In the genomic region with DNA sequence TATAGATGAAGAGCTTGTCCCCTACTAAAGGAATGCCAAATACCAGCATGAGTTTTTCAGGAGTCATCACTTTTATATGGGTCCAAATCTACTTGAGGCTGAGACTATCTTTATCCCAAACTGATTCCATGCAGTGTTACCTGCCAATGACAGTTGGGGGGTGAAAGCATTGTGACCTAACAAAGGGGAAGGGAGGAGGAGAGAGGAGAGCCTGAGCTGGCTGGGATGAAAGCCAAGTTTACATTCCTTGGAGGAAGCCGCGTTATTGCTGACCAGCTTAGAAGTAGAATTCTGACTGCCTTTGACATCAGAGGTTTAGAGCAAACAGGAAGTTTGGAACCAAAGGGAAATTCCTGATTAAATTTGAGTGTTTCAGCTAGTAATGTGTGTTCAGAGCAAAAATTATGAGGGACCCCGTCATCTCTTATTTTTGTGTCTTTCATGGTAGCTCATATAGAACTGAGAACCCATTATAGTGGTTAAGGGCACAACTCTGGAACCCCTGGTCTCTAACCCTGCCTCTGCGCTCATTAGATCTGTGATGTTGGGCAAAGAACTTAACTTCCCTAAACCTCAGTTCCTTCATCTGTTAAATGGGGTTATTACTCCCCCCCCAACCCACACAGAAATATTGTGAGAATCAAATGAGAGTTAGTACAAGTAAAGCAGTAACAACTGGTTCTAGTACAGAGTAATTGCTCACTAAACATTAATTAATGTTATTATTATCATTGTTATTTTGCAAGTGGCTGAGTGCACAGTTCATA, we compare ENCODE assay signal across 8 cellular contexts.
A peak's percentile ranks its signal among the peaks of the same experiment; 100 is the strongest.
DNase-seq lines count a peak whose midpoint lies in the region; ATAC-seq and TF ChIP-seq lines count a peak whose summit lies in the region.

No MANE protein-coding gene starts in this region.

- TF ChIP-seq CTCF in gastroesophageal sphincter (IDR thresholded peaks at IDR 0.05) (no peak), retinal pigment epithelial cell (conservative IDR thresholded peaks at IDR 0.05; ENCODE audit: low read depth, low read length) (no peak), WTC11 (IDR thresholded peaks at IDR 0.05) (no peak)

- peaks cover 4% of the 10 kb centered on the region for H3K4me1 Mint-ChIP-seq in WTC11

- 0 to 15% methylated on average over 4 of the region's 4 CpGs for WGBS in gastroesophageal sphincter (ENCODE audit: low coverage in 1 of 2), 2 donors

- POLR2A ChIA-PET in WTC11 (lab: Charles Lee): interaction anchor here (0.8 kb wide), 1 partner anchor 11 kb away, joined by 3 read pairs; no protein-coding TSS in a partner anchor

- peaks cover 4% of the 10 kb centered on the region for H3K36me3 Mint-ChIP-seq in WTC11

- peak; percentile 93 for ATAC-seq in gastroesophageal sphincter
- no peak; the same call in 1 of the 2 replicates for ATAC-seq in WTC11

- H3K4me3 ChIP-seq in gastroesophageal sphincter: no peak overlapping the region
- H3K4me3 ChIP-seq in retinal pigment epithelial cell (ENCODE audit: low read length): no peak overlapping the region

- H3K27ac ChIP-seq in gastroesophageal sphincter: peak overlapping the region; percentile 76 to 84 (median 78)

- peaks cover 3 to 21% (median 6%) of the 10 kb centered on the region in 3 donors for H3K4me1 ChIP-seq in gastroesophageal sphincter

- H3K27ac Mint-ChIP-seq in WTC11: no peak overlapping the region

- H3K9me3 Mint-ChIP-seq in WTC11: peaks cover 16% of the 10 kb centered on the region

- H3K4me3 Mint-ChIP-seq in WTC11: no peak overlapping the region

- peak; percentile 96 for DNase-seq in GM04504 (ENCODE audit: low read depth)
- peak; percentile 90 to 94 for DNase-seq in SW 1271 (lab: John Stamatoyannopoulos, UW)
- peak; percentile 98 for DNase-seq in retinal pigment epithelial cell (ENCODE audit: low read depth)
- no peak for DNase-seq in NK-92 treated with Interleukin-12 subunit alpha and Interleukin-12 subunit beta, amount 100 ng/mL, for 24 hours (lab: John Stamatoyannopoulos, UW)
- no peak for DNase-seq in NCI-H2227 treated with DMSO at 0.1 percent for 48 hours (lab: John Stamatoyannopoulos, UW)
- DNase-seq in HuH-7.5 (ENCODE audit: low spot score): no peak
- DNase-seq in WTC11 (ENCODE audit: low spot score): no peak

- H3K27me3 Mint-ChIP-seq in WTC11 (ENCODE audit: low read depth): no peaks in the 10 kb centered on the region; the same call in 1 of the 2 replicates

- H3K36me3 ChIP-seq in gastroesophageal sphincter: peaks cover 0 to 15% of the 10 kb centered on the region in 2 donors

- no peak for TF ChIP-seq POLR2A in gastroesophageal sphincter (IDR thresholded peaks at IDR 0.05)

- no peak for TF ChIP-seq EP300 in gastroesophageal sphincter (IDR thresholded peaks at IDR 0.05)

- no peaks in the 10 kb centered on the region for H3K27me3 ChIP-seq in gastroesophageal sphincter

- H3K9me3 ChIP-seq in gastroesophageal sphincter: peaks cover 0 to 4% (median 0%) of the 10 kb centered on the region in 3 donors

- CTCF ChIA-PET in WTC11 (lab: Charles Lee): interaction anchor here (0.7 to 0.8 kb wide), 2 partner anchors 35 to 87 kb away, joined by 3 to 7 read pairs; no protein-coding TSS in a partner anchor

TF ChIP-seq in WTC11, 78 proteins besides CTCF, POLR2A, EP300 and RAD21:
- no peak for TF ChIP-seq EMX1 (CRISPR knock-in tag; IDR thresholded peaks at IDR 0.05)
- no peak for TF ChIP-seq STAT6 (CRISPR knock-in tag; conservative IDR thresholded peaks at IDR 0.05; ENCODE audit: low read depth)
- no peak for TF ChIP-seq KAT7 (CRISPR knock-in tag; IDR thresholded peaks at IDR 0.05; ENCODE audit: borderline replicate concordance)
- TF ChIP-seq NR1H2 (CRISPR knock-in tag; IDR thresholded peaks at IDR 0.05): no peak

Comparison
In these comparisons a context has a peak if more than half of its experiments do, and no peak if none do; other contexts are left out.
1. DNase-seq: peak in GM04504 (single experiment), SW 1271 (2 of 2) and retinal pigment epithelial cell (single experiment); none in NK-92 treated with Interleukin-12 subunit alpha and Interleukin-12 subunit beta, amount 100 ng/mL, for 24 hours (single experiment), NCI-H2227 treated with DMSO at 0.1 percent for 48 hours (single experiment), HuH-7.5 (single experiment) and WTC11 (single experiment).